Comparison of ENCODE assay signal across 8 cellular contexts in genomic region chr2:70767699-70768584, GRCh38. TPM values are rescaled to one million over a fixed set of nuclear protein-coding genes. Genes with fewer than 3 reads are reported as not detected.
DNase-seq lines count a peak whose midpoint lies in the region; ATAC-seq and TF ChIP-seq lines count a peak whose summit lies in the region.

TSS of gene ADD2 (minus strand) at chr2:70768200. CDS start at chr2:70706408, 61,792 bp downstream.

- H3K27ac ChIP-seq in Panc1 (ENCODE audit: low read length) (no peak within 1 kb of the TSS), iPS-18a (ENCODE audit: low read length) (peak within 1 kb of the TSS; percentile 86), skin epidermis (peak within 1 kb of the TSS in 1 of 21 experiments; percentile 20)

- H3K27me3 ChIP-seq in Panc1 (ENCODE audit: control insufficient read depth, insufficient read depth, low read length) (peaks cover 39% of the 10 kb centered on the region), iPS-18a (ENCODE audit: control insufficient read depth, insufficient read depth, low read length) (no peaks in the 10 kb centered on the region)

- CTCF ChIA-PET in Panc1 (lab: Charles Lee): no interaction called here

- no TSS peak for BruUV-seq in Panc1 (replicated peaks; lab: Mats Ljungman, UMichigan)

- ATAC-seq in HG03354 (IDR thresholded peaks at IDR 0.05; ENCODE audit: poor library complexity, severe bottlenecking, unreplicated experiment): peak; percentile 38
- 0 out of 2 replicates have a peak, but pooled peaks have one; percentile 53 for ATAC-seq in Panc1
- ATAC-seq in HG03108 (IDR thresholded peaks at IDR 0.05; ENCODE audit: unreplicated experiment): no peak

- H3K4me3 ChIP-seq in Panc1 (ENCODE audit: low read depth in 2 of 2, low read length in 2 of 2) (peak within 1 kb of the TSS; percentile 12 to 34), astrocyte of the cerebellum (ENCODE audit: low read depth, low read length) (peak within 1 kb of the TSS; percentile 46), iPS-18a (ENCODE audit: low read length) (peak within 1 kb of the TSS; percentile 86), skin epidermis (peak within 1 kb of the TSS; percentile 3 to 47 (median 22))

- intact Hi-C loops in Panc1 (cut with micrococcal nuclease; ENCODE audit: unreplicated experiment): no loop called here

- TF ChIP-seq CTCF in Panc1 (IDR thresholded peaks at IDR 0.05) (no peak), astrocyte of the cerebellum (IDR thresholded peaks at IDR 0.05; ENCODE audit: low read depth, low read length, missing control alignments) (peak; percentile 34)

- H3K9me3 ChIP-seq in Panc1 (ENCODE audit: control insufficient read depth, insufficient read depth, low read depth, low read length) (no peaks in the 10 kb centered on the region), iPS-18a (ENCODE audit: control insufficient read depth, low read depth, low read length) (no peaks in the 10 kb centered on the region)

- DNase-seq in CD1c-positive myeloid dendritic cell (ENCODE audit: extremely low spot score): peak; percentile 74
- DNase-seq in Panc1 (ENCODE audit: low read depth, low spot score): no peak
- DNase-seq in astrocyte of the cerebellum (ENCODE audit: low read depth): no peak
- no peak for DNase-seq in putamen (ENCODE audit: low spot score)

- in situ Hi-C loops in Panc1 (cut with HindIII; ENCODE audit: low pct_unique_long_range_greater_than_20kb, low sequenced_read_pairs) (no loop called here), astrocyte of the cerebellum (cut with HindIII; ENCODE audit: low sequenced_read_pairs) (no loop called here)

- no peaks in the 10 kb centered on the region for H3K36me3 ChIP-seq in Panc1 (ENCODE audit: control insufficient read depth, insufficient read depth, low read length)
- no peaks in the 10 kb centered on the region for H3K36me3 ChIP-seq in iPS-18a (ENCODE audit: control insufficient read depth, low read depth, low read length)

- no peaks in the 10 kb centered on the region; the same call in 1 of the 2 replicates for H3K4me1 ChIP-seq in Panc1 (ENCODE audit: control insufficient read depth, insufficient read depth, low read length)
- peaks cover 30% of the 10 kb centered on the region for H3K4me1 ChIP-seq in iPS-18a (ENCODE audit: control insufficient read depth, low read depth, low read length)

- H3K9ac ChIP-seq in iPS-18a (ENCODE audit: low read length): peak within 1 kb of the TSS; percentile 95

- POLR2A ChIA-PET in Panc1 (lab: Charles Lee): no interaction called here

RNA-seq across cellular contexts. Expression of gene ADD2, which starts in this region (rescaled TPM):
- 0.26 TPM for total RNA-seq in Panc1 (2021; ENCODE audit: unreplicated experiment)
- polyA plus RNA-seq in Panc1 (2012; ENCODE audit: insufficient read length): not detected

Comparison
In these comparisons a context has a peak if more than half of its experiments do, and no peak if none do; other contexts are left out.
1. Peak in ATAC-seq and H3K4me3 ChIP-seq in Panc1; RNA of the gene not detected or under 1 TPM.
2. H3K4me3 ChIP-seq: peak in every context shown above with its lines; median percentile 86 in iPS-18a; 46 in astrocyte of the cerebellum; 23 in Panc1; 22 in skin epidermis.